8 cellular contexts compared by ENCODE assay signal in the genomic region with DNA sequence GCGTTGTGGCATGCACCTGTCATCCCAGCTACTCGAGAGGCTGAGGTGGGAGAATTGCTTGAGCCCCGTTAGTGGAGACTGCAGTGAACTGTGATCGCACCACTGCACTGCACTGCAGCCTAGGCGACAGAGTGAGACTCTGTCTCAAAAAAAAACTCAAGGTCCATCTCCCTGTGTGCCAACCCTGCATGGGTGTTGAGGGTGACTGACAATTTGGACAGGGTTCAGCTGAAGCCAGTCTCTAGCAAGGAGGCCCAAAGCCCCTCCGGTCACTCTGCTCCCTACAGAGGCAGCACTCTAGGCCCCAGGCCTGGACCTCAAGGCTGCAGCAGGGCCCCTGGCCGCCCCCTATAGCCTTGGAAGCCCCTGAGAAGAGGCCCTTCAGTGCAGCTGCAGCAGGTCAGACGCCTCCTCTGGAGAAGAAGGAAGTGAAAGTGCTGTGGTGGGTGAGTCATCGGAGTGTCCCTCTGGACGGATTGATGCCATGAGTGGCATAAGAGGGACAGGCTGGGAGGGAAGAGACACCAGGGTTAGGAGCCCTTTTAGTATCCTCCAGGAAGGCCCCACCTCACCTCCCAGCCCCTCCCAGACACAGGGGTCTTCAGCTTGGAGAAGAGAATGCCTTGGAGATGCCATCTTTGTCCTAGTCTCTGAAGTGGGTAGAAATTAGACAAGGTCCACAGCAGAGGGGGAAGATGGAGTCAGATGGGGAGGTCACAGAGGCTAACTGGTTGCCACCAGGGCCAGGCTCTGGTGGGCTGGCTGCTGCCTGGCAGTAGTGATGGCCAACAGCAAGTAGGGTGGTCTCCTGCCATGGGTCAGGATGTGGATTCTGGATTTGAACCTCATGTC. TPM values are rescaled to one million over a fixed set of nuclear protein-coding genes. Genes with fewer than 3 reads are reported as not detected.
DNase-seq lines count a peak whose midpoint lies in the region; ATAC-seq, FAIRE-seq and TF ChIP-seq lines count a peak whose summit lies in the region.

No MANE protein-coding gene starts in this region.

- H4K20me1 ChIP-seq in endothelial cell of umbilical vein (replicated peaks; ENCODE audit: control insufficient read depth, extremely low read depth, insufficient read depth, low read length) (no peaks in the 10 kb centered on the region), osteoblast (ENCODE audit: insufficient read depth, low read length) (no peaks in the 10 kb centered on the region)

- FAIRE-seq in endothelial cell of umbilical vein (lab: Jason Lieb, UNC) = peak; percentile 83

- dilution Hi-C loops in endothelial cell of umbilical vein (cut with MboI; ENCODE audit: extremely low pct_ligation_motif_present, low sequenced_read_pairs) = loop anchor here (25.0 kb wide), 1 partner anchor 94 kb away; no protein-coding TSS in a partner anchor

- H3K4me3 ChIP-seq in endothelial cell of umbilical vein (replicated peaks in 1 of 3; ENCODE audit: insufficient read depth in 1 of 3, low read depth in 1 of 3, low read length in 3 of 3) (no peak overlapping the region), osteoblast (ENCODE audit: insufficient read depth, low read length) (no peak overlapping the region)

- no peak overlapping the region for H3K9ac ChIP-seq in endothelial cell of umbilical vein (replicated peaks; ENCODE audit: extremely low read depth, insufficient read depth, low read length)

- ATAC-seq in GM19455 (IDR thresholded peaks at IDR 0.05; ENCODE audit: unreplicated experiment) (peak; percentile 53), HG03442 (IDR thresholded peaks at IDR 0.05; ENCODE audit: unreplicated experiment) (peak; percentile 67)

- H3K27me3 ChIP-seq in endothelial cell of umbilical vein (ENCODE audit: control insufficient read depth in 2 of 2, insufficient read depth in 2 of 2, low read length in 2 of 2) (no peaks in the 10 kb centered on the region), osteoblast (ENCODE audit: insufficient read depth, low read length) (no peaks in the 10 kb centered on the region)

- no peaks in the 10 kb centered on the region for H3K9me1 ChIP-seq in endothelial cell of umbilical vein (replicated peaks; ENCODE audit: control insufficient read depth, extremely low read depth, insufficient read depth, low read length)

- TF ChIP-seq POLR2A in endothelial cell of umbilical vein (IDR thresholded peaks at IDR 0.05; ENCODE audit: low read depth, low read length) = no peak

- BruUV-seq in endothelial cell of umbilical vein (replicated peaks; lab: Mats Ljungman, UMichigan) = no TSS peak

- H3K4me1 ChIP-seq in endothelial cell of umbilical vein (ENCODE audit: control insufficient read depth, extremely low read depth, insufficient read depth, low read length) (peaks cover 53% of the 10 kb centered on the region), osteoblast (ENCODE audit: insufficient read depth, low read length) (peaks cover 13% of the 10 kb centered on the region)

- POLR2A ChIA-PET in endothelial cell of umbilical vein (lab: Charles Lee) = no interaction called here

- no peaks in the 10 kb centered on the region for H3K36me3 ChIP-seq in endothelial cell of umbilical vein (ENCODE audit: control insufficient read depth in 2 of 2, extremely low read depth in 1 of 2, insufficient read depth in 2 of 2, low read length in 2 of 2)
- no peaks in the 10 kb centered on the region for H3K36me3 ChIP-seq in osteoblast (ENCODE audit: insufficient read depth, low read length)

- peak overlapping the region; percentile 42 for H3K27ac ChIP-seq in endothelial cell of umbilical vein (ENCODE audit: insufficient read depth, low read depth, low read length)
- no peak overlapping the region for H3K27ac ChIP-seq in osteoblast (ENCODE audit: low read depth, low read length)

- TF ChIP-seq CTCF in endothelial cell of umbilical vein (IDR thresholded peaks at IDR 0.05; ENCODE audit: extremely low read depth in 1 of 2, insufficient read depth in 1 of 2, low read depth in 1 of 2, low read length in 2 of 2) (peak in 1 of 2 donors; percentile 20), osteoblast (IDR thresholded peaks at IDR 0.05; ENCODE audit: extremely low read depth, low read depth, low read length) (peak; percentile 14)

- H3K4me2 ChIP-seq in endothelial cell of umbilical vein (ENCODE audit: insufficient read depth, low read length) (no peak overlapping the region), osteoblast (ENCODE audit: insufficient read depth, low read length) (peak overlapping the region; percentile 27)

- intact Hi-C loops in endothelial cell of umbilical vein (cut with micrococcal nuclease) = loop anchor here (2.0 kb wide), 1 partner anchor 40 kb away; no protein-coding TSS in a partner anchor

- H3K9me3 ChIP-seq in endothelial cell of umbilical vein (replicated peaks; ENCODE audit: control insufficient read depth, insufficient read depth, low read length) (no peaks in the 10 kb centered on the region), osteoblast (ENCODE audit: low read depth, low read length) (no peaks in the 10 kb centered on the region)

- H3K79me2 ChIP-seq in endothelial cell of umbilical vein (ENCODE audit: control insufficient read depth, insufficient read depth, low read length) = no peaks in the 10 kb centered on the region
- H3K79me2 ChIP-seq in osteoblast (ENCODE audit: insufficient read depth, low read length) = no peaks in the 10 kb centered on the region

- CTCF ChIA-PET in endothelial cell of umbilical vein (lab: Charles Lee) = interaction anchor here (1.3 kb wide), 1 partner anchor 9 kb away, joined by 4 read pairs; no protein-coding TSS in a partner anchor

- H2AFZ ChIP-seq in endothelial cell of umbilical vein (ENCODE audit: low read depth, low read length) (peak overlapping the region; percentile 66), osteoblast (ENCODE audit: low read length) (peak overlapping the region; percentile 39)

- DNase-seq in DMS53 treated with DMSO at 0.1 percent for 48 hours (lab: John Stamatoyannopoulos, UW; ENCODE audit: unreplicated experiment) (peak; percentile 90), SKM-1 treated with dmso at 0.1 percent for 144 hours (lab: John Stamatoyannopoulos, UW; ENCODE audit: unreplicated experiment) (peak; percentile 87), endothelial cell of umbilical vein (ENCODE audit: low read depth, low spot score) (peak; percentile 68), osteoblast (ENCODE audit: insufficient read length, low spot score, missing footprints) (peak; percentile 93), cerebellum (ENCODE audit: low spot score) (no peak), kidney glomerular epithelial cell (lab: John Stamatoyannopoulos, UW) (no peak)

TF ChIP-seq in endothelial cell of umbilical vein, 7 proteins besides CTCF, POLR2A, EP300 and RAD21:
- TF ChIP-seq FOS (IDR thresholded peaks at IDR 0.05; ENCODE audit: borderline replicate concordance, insufficient read depth, low read length) (peak; percentile 75), JUN (IDR thresholded peaks at IDR 0.05; ENCODE audit: borderline replicate concordance, insufficient read depth, insufficient read length, low read depth) (peak; percentile 80), EZH2 (IDR thresholded peaks at IDR 0.05; ENCODE audit: borderline replicate concordance, low read depth, low read length, severe bottlenecking) (no peak)

RNA-seq across cellular contexts. Expression of gene NEK6, which starts 39.1 kb away (rescaled TPM):
- total RNA-seq in endothelial cell of umbilical vein = 65.9 and 67.1 TPM in 2 replicates
- 64.3 and 96.1 TPM in 2 replicates for polyA plus RNA-seq in endothelial cell of umbilical vein
- polyA plus RNA-seq in endothelial cell of umbilical vein (2011; cell fraction: cytosol; rRNA removed) = 77.1 and 88.2 TPM in 2 replicates
- polyA plus RNA-seq in endothelial cell of umbilical vein (2011; cell fraction: nucleus; rRNA removed) = 79.5 and 84.6 TPM in 2 replicates
- polyA plus RNA-seq in endothelial cell of umbilical vein (2012) = 62.6 and 78.9 TPM in 2 replicates
- 111 and 153 TPM in 2 replicates for polyA minus RNA-seq in endothelial cell of umbilical vein
- polyA minus RNA-seq in endothelial cell of umbilical vein (2011; cell fraction: cytosol; rRNA and poly(A)+ RNA removed) = 5.1 TPM
- 48.7 and 63.7 TPM in 2 replicates for polyA minus RNA-seq in endothelial cell of umbilical vein (2011; cell fraction: nucleus; rRNA and poly(A)+ RNA removed)
- total RNA-seq in osteoblast = 128 and 130 TPM in 2 replicates
- 18.9 TPM for total RNA-seq in cerebellum

Comparison
In these comparisons a context has a peak if more than half of its experiments do, and no peak if none do; other contexts are left out.
1. DNase-seq: peak in DMS53 treated with DMSO at 0.1 percent for 48 hours (single experiment), SKM-1 treated with dmso at 0.1 percent for 144 hours (single experiment), endothelial cell of umbilical vein (single experiment) and osteoblast (single experiment); none in cerebellum (single experiment) and kidney glomerular epithelial cell (single experiment).